ENCODE assay signal across 8 cellular contexts in genomic region chr5:54310433-54311177, GRCh38. TPM values are rescaled to one million over a fixed set of nuclear protein-coding genes. Genes with fewer than 3 reads are reported as not detected.
DNase-seq lines count a peak whose midpoint lies in the region; ATAC-seq, FAIRE-seq and TF ChIP-seq lines count a peak whose summit lies in the region.

ARL15 (minus strand) TSS chr5:54310573.

- H4K20me1 ChIP-seq in keratinocyte (ENCODE audit: control insufficient read depth, extremely low read depth, insufficient read depth, low read length), result no peaks in the 10 kb centered on the region

- H3K79me2 ChIP-seq in keratinocyte (ENCODE audit: control insufficient read depth, insufficient read depth, low read length), result peaks cover 29% of the 10 kb centered on the region

- H3K36me3 ChIP-seq in keratinocyte (ENCODE audit: control insufficient read depth in 2 of 2, extremely low read depth in 1 of 2, insufficient read depth in 2 of 2, low read length in 2 of 2), result no peaks in the 10 kb centered on the region

- peak within 1 kb of the TSS; percentile 100 for H3K4me2 ChIP-seq in keratinocyte (ENCODE audit: control insufficient read depth, extremely low read depth, insufficient read depth, low read depth, low read length)

- DNase-seq in AG09319 (ENCODE audit: extremely low read depth, low read depth) (peak; percentile 94), NCI-H446 treated with DMSO at 0.1 percent for 48 hours (lab: John Stamatoyannopoulos, UW) (peak; percentile 92), cerebellar nuclear complex (lab: John Stamatoyannopoulos, UW) (peak; percentile 84 to 91), keratinocyte (ENCODE audit: low read depth, low spot score) (peak; percentile 58)
- DNase-seq in stimulated activated CD4-positive, alpha-beta T cell treated with anti-CD3 and anti-CD28 coated beads, Interleukin-15, amount 100 ng/mL, for 1 hour (ENCODE audit: low read depth in 1 of 2, low spot score in 1 of 2), result peak; percentile 96

- TF ChIP-seq CTCF in AG09319 (IDR thresholded peaks at IDR 0.05; ENCODE audit: low read depth, low read length) (no peak), keratinocyte (optimal IDR thresholded peaks at IDR 0.05 in 1 of 3, IDR thresholded peaks at IDR 0.05 in 1 of 3, conservative IDR thresholded peaks at IDR 0.05 in 1 of 3; ENCODE audit: extremely low read depth in 1 of 3, insufficient read depth in 2 of 3, low read length in 3 of 3) (no peak)

- peaks cover 12% of the 10 kb centered on the region for H3K4me1 ChIP-seq in keratinocyte (ENCODE audit: control insufficient read depth, extremely low read depth, insufficient read depth, low read length)

- H3K9me1 ChIP-seq in keratinocyte (ENCODE audit: control insufficient read depth, extremely low read depth, insufficient read depth, low read length), result no peaks in the 10 kb centered on the region

- H3K4me3 ChIP-seq in keratinocyte (ENCODE audit: control insufficient read depth in 2 of 3, extremely low read depth in 1 of 3, insufficient read depth in 2 of 3, low read depth in 1 of 3, low read length in 3 of 3), result peak within 1 kb of the TSS; percentile 86 to 98 (median 94)

- no peaks in the 10 kb centered on the region for H3K9me3 ChIP-seq in keratinocyte (ENCODE audit: control insufficient read depth, low read depth, low read length)

- dilution Hi-C loops in keratinocyte (cut with MboI; ENCODE audit: extremely low pct_ligation_motif_present, low sequenced_read_pairs), result no loop called here

- peak within 1 kb of the TSS; percentile 91 for H3K9ac ChIP-seq in keratinocyte (ENCODE audit: control insufficient read depth, extremely low read depth, insufficient read depth, low read length)

- FAIRE-seq in keratinocyte (lab: Jason Lieb, UNC), result peak; percentile 48

- H3K27me3 ChIP-seq in keratinocyte (ENCODE audit: control insufficient read depth, extremely low read depth, insufficient read depth, low read length), result no peaks in the 10 kb centered on the region

- H3K27ac ChIP-seq in keratinocyte (ENCODE audit: control insufficient read depth, insufficient read depth, low read length), result peak within 1 kb of the TSS; percentile 81

- H2AFZ ChIP-seq in keratinocyte (ENCODE audit: control insufficient read depth, low read length), result peak within 1 kb of the TSS; percentile 96

- ATAC-seq in GM19035 (IDR thresholded peaks at IDR 0.05; ENCODE audit: unreplicated experiment) (peak; percentile 94), HG03354 (IDR thresholded peaks at IDR 0.05; ENCODE audit: poor library complexity, severe bottlenecking, unreplicated experiment) (peak; percentile 98)
- ATAC-seq in activated CD4-positive, CD25-positive, alpha-beta regulatory T cell treated with anti-CD3 and anti-CD28 coated beads, Interleukin-2, amount 50 U/mL, for 24 hours, result peak; percentile 96 to 97

RNA-seq across cellular contexts. Expression of gene ARL15, which starts in this region (rescaled TPM):
- 17.1 to 24.7 TPM (median 19.7 TPM) in 3 replicates for polyA plus RNA-seq in keratinocyte
- polyA plus RNA-seq in keratinocyte (2011; ENCODE audit: low read depth), result 1.9 TPM
- 13.7 and 17.9 TPM in 2 replicates for polyA plus RNA-seq in keratinocyte (2011; cell fraction: cytosol; rRNA removed)
- polyA plus RNA-seq in keratinocyte (2011; cell fraction: nucleus; rRNA removed), result 12.2 and 15.1 TPM in 2 replicates
- 8.2 and 16.0 TPM in 2 replicates for polyA plus RNA-seq in keratinocyte (2012; ENCODE audit: low replicate concordance)
- polyA minus RNA-seq in keratinocyte, result 20.1 to 59.1 TPM (median 50.1 TPM) in 3 replicates
- polyA minus RNA-seq in keratinocyte (2011; cell fraction: cytosol; rRNA and poly(A)+ RNA removed), result 10.7 TPM
- polyA minus RNA-seq in keratinocyte (2011; cell fraction: nucleus; rRNA and poly(A)+ RNA removed), result 43.6 and 84.3 TPM in 2 replicates

Comparison
In these comparisons a context has a peak if more than half of its experiments do, and no peak if none do; other contexts are left out.
1. Peak in every context shown above with its lines: DNase-seq, ATAC-seq, H3K4me3 ChIP-seq and H3K27ac ChIP-seq.